ENCODE assay signal across 23 cellular contexts in genomic region chr5:73687357-73687756, GRCh38.
DNase-seq lines count a peak whose midpoint lies in the region; ATAC-seq and TF ChIP-seq lines count a peak whose summit lies in the region.
"Had no signal": no experiment of that assay in that cellular context is flagged by ENCODE, and none has a peak within 500 bp of the region (broad histone marks: within the 10 kb centered on the region; RNA-seq: fewer than 3 reads in every experiment).

No MANE protein-coding gene starts in this region.

- H3K9me3 ChIP-seq in H9 (ENCODE audit: control insufficient read depth, low read depth, low read length): no peaks in the 10 kb centered on the region
- H3K9me3 ChIP-seq: colonic mucosa had no signal

- no peaks in the 10 kb centered on the region for H3K79me1 ChIP-seq in H9 (ENCODE audit: insufficient read depth, low read depth, low read length, poor library complexity, severe bottlenecking)

- no peak overlapping the region for H3K4me3 Mint-ChIP-seq in H9
- H3K4me3 Mint-ChIP-seq in Calu3 (ENCODE audit: low read depth, unreplicated experiment): no peak overlapping the region
- H3K4me3 Mint-ChIP-seq: activated naive CD4-positive, alpha-beta T cell treated with anti-CD3 and anti-CD28 coated beads, Interleukin-2, amount 50 U/mL, for 24 hours; natural killer cell treated with Interleukin-12 subunit alpha and Interleukin-12 subunit beta and Interleukin-15 and Interleukin-18, amount 100 ng/mL, for 72 hours had no signal

- H2BK5ac ChIP-seq in H9 (ENCODE audit: insufficient read length, low read length): no peak overlapping the region

- H4K91ac ChIP-seq in H9 (ENCODE audit: insufficient read length, low read depth, low read length): no peak overlapping the region

- H3K4me2 ChIP-seq in H9 (ENCODE audit: insufficient read depth, insufficient read length, low read length): no peak overlapping the region
- H3K4me2 ChIP-seq: hepatocyte had no signal

- H3K4me1 Mint-ChIP-seq in H9 (peaks cover under 1% of the 10 kb centered on the region in 2 experiments; a peak in 3 of 4 replicates), Calu3 (ENCODE audit: low read depth, unreplicated experiment) (peaks cover 12% of the 10 kb centered on the region)
- H3K4me1 Mint-ChIP-seq: activated naive CD4-positive, alpha-beta T cell treated with anti-CD3 and anti-CD28 coated beads, Interleukin-2, amount 50 U/mL, for 24 hours had no signal

- TF ChIP-seq CTCF in H9 (conservative IDR thresholded peaks at IDR 0.05): no peak
- TF ChIP-seq CTCF in Calu3 (IDR thresholded peaks at IDR 0.05; ENCODE audit: unreplicated experiment): no peak

- H3K27ac ChIP-seq in H9 (ENCODE audit: insufficient read length, low read depth, low read length): no peak overlapping the region
- H3K27ac ChIP-seq: colonic mucosa, hepatocyte, skin epidermis, WERI-Rb-1 had no signal

- H3K14ac ChIP-seq in H9 (ENCODE audit: insufficient read depth, low read length): no peak overlapping the region

- BruUV-seq in Calu3 (replicated peaks; lab: Mats Ljungman, UMichigan): no TSS peak

- H3T11ph ChIP-seq in H9 (ENCODE audit: low read length): no peak overlapping the region

- H4K20me1 ChIP-seq in H9 (ENCODE audit: control insufficient read depth, insufficient read depth, insufficient read length): no peaks in the 10 kb centered on the region

- H4K5ac ChIP-seq in H9 (ENCODE audit: insufficient read length, low read depth, low read length): no peak overlapping the region

- no peak overlapping the region for H2BK12ac ChIP-seq in H9 (ENCODE audit: insufficient read length, low read depth, low read length)

- CTCF ChIA-PET in Calu3 (lab: Charles Lee): no interaction called here

- no peak overlapping the region for H2BK20ac ChIP-seq in H9 (ENCODE audit: low read depth, low read length, poor library complexity, severe bottlenecking)

- H3K27me3 ChIP-seq in H9 (ENCODE audit: insufficient read depth, low read length): no peaks in the 10 kb centered on the region
- H3K27me3 ChIP-seq: colonic mucosa, hepatocyte had no signal

- H3K9ac ChIP-seq in H9 (ENCODE audit: extremely low read depth, insufficient read length, low read length): no peak overlapping the region

- peak; percentile 63 for ATAC-seq in GM18498 (IDR thresholded peaks at IDR 0.05; ENCODE audit: unreplicated experiment)
- peak; percentile 70 for ATAC-seq in GM19452 (IDR thresholded peaks at IDR 0.05; ENCODE audit: unreplicated experiment)
- ATAC-seq in HG02798 (IDR thresholded peaks at IDR 0.05; ENCODE audit: poor library complexity, unreplicated experiment): peak; percentile 69
- peak; percentile 81 for ATAC-seq in HG03432 (IDR thresholded peaks at IDR 0.05; ENCODE audit: unreplicated experiment)
- ATAC-seq: natural killer cell treated with Interleukin-12 subunit alpha and Interleukin-12 subunit beta and Interleukin-15 and Interleukin-18, amount 100 ng/mL, for 72 hours had no signal

- H2BK120ac ChIP-seq in H9 (ENCODE audit: low read depth, low read length, poor library complexity, severe bottlenecking): no peak overlapping the region

- H3K4ac ChIP-seq in H9 (ENCODE audit: low read depth, low read length): no peak overlapping the region

- H2AFZ ChIP-seq in H9 (ENCODE audit: low read length): no peak overlapping the region
- H2AFZ ChIP-seq: hepatocyte had no signal

- H3K23me2 ChIP-seq in H9 (ENCODE audit: insufficient read length, low read depth, low read length, poor library complexity, severe bottlenecking): no peaks in the 10 kb centered on the region

- no peaks in the 10 kb centered on the region for H3K36me3 Mint-ChIP-seq in H9 (ENCODE audit: insufficient read depth in 1 of 3, low read depth in 3 of 3)
- H3K36me3 Mint-ChIP-seq in Calu3 (ENCODE audit: insufficient read depth, unreplicated experiment): peaks cover 12% of the 10 kb centered on the region
- H3K36me3 Mint-ChIP-seq: activated naive CD4-positive, alpha-beta T cell treated with anti-CD3 and anti-CD28 coated beads, Interleukin-2, amount 50 U/mL, for 24 hours; natural killer cell treated with Interleukin-12 subunit alpha and Interleukin-12 subunit beta and Interleukin-15 and Interleukin-18, amount 100 ng/mL, for 72 hours had no signal

- no peaks in the 10 kb centered on the region for H3K79me2 ChIP-seq in H9 (ENCODE audit: insufficient read depth, low read length)
- H3K79me2 ChIP-seq: hepatocyte had no signal

- H3K18ac ChIP-seq in H9 (ENCODE audit: insufficient read length, low read depth, low read length): no peak overlapping the region

- DNase-seq in H9 (no peak), NCI-H2196 treated with DMSO at 0.1 percent for 48 hours (lab: John Stamatoyannopoulos, UW; ENCODE audit: unreplicated experiment) (no peak), Calu3 (no peak)
- DNase-seq in stimulated activated CD4-positive, alpha-beta T cell treated with anti-CD3 and anti-CD28 coated beads, Interleukin-12 subunit alpha, Interleukin-12 subunit beta, amount 100 ng/mL, for 4 hours: no peak
- DNase-seq: activated CD4-positive, alpha-beta T cell treated with anti-CD3 and anti-CD28 coated beads, Interleukin-2, amount 50 U/mL, for 48 hours; activated T-cell treated with anti-CD3 and anti-CD28 coated beads, Interleukin-2, amount 50 U/mL, for 1 hour; colonic mucosa; DND-41; mesendoderm; NCI-H446; stimulated activated CD4-positive, alpha-beta T cell treated with anti-CD3 and anti-CD28 coated beads, Interleukin-4, amount 100 ng/mL, for 4 hours; stimulated activated CD8-positive, alpha-beta memory T cell treated with anti-CD3 and anti-CD28 coated beads, Interleukin-4, amount 100 ng/mL, for 48 hours; substantia nigra; T-helper 1 cell; WERI-Rb-1 had no signal

- H3K9me3 Mint-ChIP-seq in H9 (no peaks in the 10 kb centered on the region), Calu3 (ENCODE audit: low read depth, unreplicated experiment) (no peaks in the 10 kb centered on the region)
- H3K9me3 Mint-ChIP-seq: activated naive CD4-positive, alpha-beta T cell treated with anti-CD3 and anti-CD28 coated beads, Interleukin-2, amount 50 U/mL, for 24 hours; natural killer cell treated with Interleukin-12 subunit alpha and Interleukin-12 subunit beta and Interleukin-15 and Interleukin-18, amount 100 ng/mL, for 72 hours had no signal

- H2AK5ac ChIP-seq in H9 (ENCODE audit: insufficient read length, low read length): no peak overlapping the region

- H3K23ac ChIP-seq in H9 (ENCODE audit: insufficient read length, low read depth, low read length): no peak overlapping the region

- H2BK15ac ChIP-seq in H9 (ENCODE audit: low read depth, low read length): no peak overlapping the region

- intact Hi-C loops in Calu3 (cut with micrococcal nuclease; ENCODE audit: unreplicated experiment): no loop called here

- H3K4me1 ChIP-seq in H9 (ENCODE audit: insufficient read depth, low read length): no peaks in the 10 kb centered on the region
- H3K4me1 ChIP-seq: colonic mucosa had no signal

- WGBS in H9 (ENCODE audit: extremely low coverage, insufficient read length, low lambda C conversion rate): no CpG with 5 or more reads among the region's 1 CpG

- no peak overlapping the region for H3K56ac ChIP-seq in H9 (ENCODE audit: insufficient read length, low read depth, low read length)

- no peak overlapping the region for H4K8ac ChIP-seq in H9 (replicated peaks; ENCODE audit: insufficient read length, low read depth, low read length)

- H3K27me3 Mint-ChIP-seq in H9 (ENCODE audit: low read depth) (no peaks in the 10 kb centered on the region; the same call in 1 of the 2 replicates), Calu3 (ENCODE audit: unreplicated experiment) (no peaks in the 10 kb centered on the region)
- H3K27me3 Mint-ChIP-seq: natural killer cell treated with Interleukin-12 subunit alpha and Interleukin-12 subunit beta and Interleukin-15 and Interleukin-18, amount 100 ng/mL, for 72 hours had no signal

- H3K27ac Mint-ChIP-seq in H9: no peak overlapping the region
- H3K27ac Mint-ChIP-seq in Calu3 (ENCODE audit: unreplicated experiment): no peak overlapping the region
- H3K27ac Mint-ChIP-seq: activated naive CD4-positive, alpha-beta T cell treated with anti-CD3 and anti-CD28 coated beads, Interleukin-2, amount 50 U/mL, for 24 hours; natural killer cell treated with Interleukin-12 subunit alpha and Interleukin-12 subunit beta and Interleukin-15 and Interleukin-18, amount 100 ng/mL, for 72 hours had no signal
